ENCODE assay signal across 10 cellular contexts in genomic region chr5:92552206-92553160, GRCh38.
DNase-seq lines count a peak whose midpoint lies in the region; ATAC-seq and TF ChIP-seq lines count a peak whose summit lies in the region.
"Had no signal": no experiment of that assay in that cellular context is flagged by ENCODE, and none has a peak within 500 bp of the region (broad histone marks: within the 10 kb centered on the region; RNA-seq: fewer than 3 reads in every experiment).

No MANE protein-coding gene starts in this region.

- ATAC-seq in DND-41 (ENCODE audit: insufficient read depth, low read depth) (peak; percentile 48; the same call in 2 of the 3 replicates), left lung (peak; percentile 46), GM19452 (IDR thresholded peaks at IDR 0.05; ENCODE audit: unreplicated experiment) (no peak)
- ATAC-seq: activated CD8-positive, alpha-beta T cell treated with anti-CD3 and anti-CD28 coated beads, Interleukin-2, amount 10 ng/mL, durations not matched to agents 7 days and 5 days had no signal

- no peak overlapping the region for H3K4me3 ChIP-seq in DND-41 (ENCODE audit: low read depth in 1 of 2, low read length in 2 of 2)
- no peak overlapping the region for H3K4me3 ChIP-seq in LNCaP clone FGC (ENCODE audit: low read depth, low read length)
- no peak overlapping the region for H3K4me3 ChIP-seq in left lung

- no peak overlapping the region for H2AFZ ChIP-seq in DND-41 (ENCODE audit: low read depth, low read length)

- H3K9ac ChIP-seq in DND-41 (ENCODE audit: low read depth, low read length), result no peak overlapping the region

- H3K79me2 ChIP-seq in DND-41 (ENCODE audit: insufficient read depth, low read length), result no peaks in the 10 kb centered on the region

- no peak overlapping the region for H3K27ac ChIP-seq in DND-41 (ENCODE audit: low read length)
- H3K27ac ChIP-seq in VCaP, result peak overlapping the region; percentile 58
- H3K27ac ChIP-seq in left lung, result no peak overlapping the region
- no peak overlapping the region for H3K27ac ChIP-seq in substantia nigra (ENCODE audit: low read depth, low read length, poor library complexity, severe bottlenecking)
- H3K27ac ChIP-seq: HL-60 had no signal

- no peak for DNase-seq in DND-41
- DNase-seq in LNCaP clone FGC (ENCODE audit: low read depth), result peak; percentile 62
- no peak for DNase-seq in left lung
- DNase-seq in SK-N-DZ (ENCODE audit: low spot score), result no peak
- no peak for DNase-seq in substantia nigra (lab: John Stamatoyannopoulos, UW)
- DNase-seq in posterior cingulate gyrus, result no peak
- DNase-seq: activated CD8-positive, alpha-beta T cell treated with anti-CD3 and anti-CD28 coated beads, Interleukin-2, amount 10 ng/mL, durations not matched to agents 7 days and 5 days had no signal

- H3K27me3 ChIP-seq in DND-41 (ENCODE audit: insufficient read depth, low read length, poor library complexity) (no peaks in the 10 kb centered on the region), left lung (no peaks in the 10 kb centered on the region)

- no peaks in the 10 kb centered on the region for H3K9me3 ChIP-seq in DND-41 (ENCODE audit: insufficient read depth, low read length, severe bottlenecking)
- H3K9me3 ChIP-seq in left lung, result no peaks in the 10 kb centered on the region

- H4K20me1 ChIP-seq in DND-41 (ENCODE audit: insufficient read depth, low read length), result no peaks in the 10 kb centered on the region

- H3K4me2 ChIP-seq in DND-41 (ENCODE audit: insufficient read depth, low read length), result no peak overlapping the region

- intact Hi-C loops in left lung (cut with DNase I) (no loop called here), posterior cingulate gyrus (cut with DNase I) (no loop called here)

- H3K4me1 ChIP-seq in DND-41 (ENCODE audit: insufficient read depth, low read length) (no peaks in the 10 kb centered on the region), left lung (no peaks in the 10 kb centered on the region)

- TF ChIP-seq CTCF in DND-41 (IDR thresholded peaks at IDR 0.05; ENCODE audit: borderline replicate concordance, extremely low read depth, low read length, poor library complexity, severe bottlenecking) (no peak), LNCaP clone FGC (IDR thresholded peaks at IDR 0.05; ENCODE audit: control insufficient read depth, extremely low read depth, insufficient read depth) (no peak), VCaP (conservative IDR thresholded peaks at IDR 0.05) (no peak), left lung (IDR thresholded peaks at IDR 0.05) (no peak)

- H3K36me3 ChIP-seq in DND-41 (ENCODE audit: insufficient read depth, low read length) (no peaks in the 10 kb centered on the region), left lung (no peaks in the 10 kb centered on the region)
